In the genomic region with DNA sequence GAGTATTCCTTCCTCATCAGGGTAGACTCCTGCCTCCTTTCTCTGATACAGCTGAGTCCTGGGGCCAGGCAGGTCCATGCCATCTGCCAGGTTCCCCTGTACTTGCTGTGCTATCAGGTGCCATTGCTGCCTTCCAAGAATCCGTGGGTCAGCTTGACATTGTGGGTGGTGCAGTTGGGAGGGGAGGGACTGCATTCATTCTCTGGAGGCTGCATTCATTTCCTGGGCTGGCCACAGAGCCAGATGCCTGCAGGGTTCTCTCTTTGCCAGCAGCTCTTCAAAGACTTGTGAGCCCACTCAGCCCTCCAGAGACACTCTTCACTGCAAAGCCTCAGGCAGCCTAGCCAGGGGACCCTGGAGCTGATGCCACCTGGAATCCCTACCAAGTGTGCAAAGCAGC, we compare ENCODE assay signal across 16 cellular contexts. TPM values are rescaled to one million over a fixed set of nuclear protein-coding genes. Genes with fewer than 3 reads are reported as not detected.
DNase-seq lines count a peak whose midpoint lies in the region; ATAC-seq and TF ChIP-seq lines count a peak whose summit lies in the region.
"Had no signal": no experiment of that assay in that cellular context is flagged by ENCODE, and none has a peak within 500 bp of the region (broad histone marks: within the 10 kb centered on the region; RNA-seq: fewer than 3 reads in every experiment).

No MANE protein-coding gene starts in this region.

- no peaks in the 10 kb centered on the region for H3K27me3 ChIP-seq in vagina
- H3K27me3 ChIP-seq in effector memory CD4-positive, alpha-beta T cell (replicated peaks; ENCODE audit: control insufficient read depth, insufficient read depth, low read length, poor library complexity, severe bottlenecking): peaks cover 8% of the 10 kb centered on the region
- H3K27me3 ChIP-seq: SJCRH30 had no signal

- TF ChIP-seq CTCF in glutamatergic neuron (IDR thresholded peaks at IDR 0.05; ENCODE audit: partially characterized antibody, unreplicated experiment) (no peak), vagina (IDR thresholded peaks at IDR 0.05) (no peak)

- peaks cover 55% of the 10 kb centered on the region for H3K4me1 ChIP-seq in vagina
- H3K4me1 ChIP-seq in effector memory CD4-positive, alpha-beta T cell (ENCODE audit: control insufficient read depth, insufficient read depth, low read length, poor library complexity, severe bottlenecking): no peaks in the 10 kb centered on the region
- H3K4me1 ChIP-seq: SJCRH30 had no signal

- H3K27ac ChIP-seq in vagina: peak overlapping the region; percentile 27
- H3K27ac ChIP-seq in effector memory CD4-positive, alpha-beta T cell (ENCODE audit: insufficient read depth, low read length, poor library complexity, severe bottlenecking): no peak overlapping the region
- H3K27ac ChIP-seq: SJCRH30 had no signal

- no peak overlapping the region for H3K27ac Mint-ChIP-seq in stimulated activated naive CD8-positive, alpha-beta T cell treated with anti-CD3 and anti-CD28 coated beads, Interleukin-15, amount 100 ng/mL, for 72 hours
- H3K27ac Mint-ChIP-seq in glutamatergic neuron (ENCODE audit: unreplicated experiment): peak overlapping the region; percentile 92

- no peaks in the 10 kb centered on the region for H3K9me3 ChIP-seq in vagina
- no peaks in the 10 kb centered on the region for H3K9me3 ChIP-seq in effector memory CD4-positive, alpha-beta T cell (ENCODE audit: control insufficient read depth, low read length)
- H3K9me3 ChIP-seq: SJCRH30 had no signal

- no peaks in the 10 kb centered on the region for H3K36me3 ChIP-seq in vagina
- no peaks in the 10 kb centered on the region for H3K36me3 ChIP-seq in effector memory CD4-positive, alpha-beta T cell (ENCODE audit: control insufficient read depth, insufficient read depth, low read length)
- H3K36me3 ChIP-seq: SJCRH30 had no signal

- no peak overlapping the region for H3K4me3 ChIP-seq in vagina
- H3K4me3 ChIP-seq in effector memory CD4-positive, alpha-beta T cell (ENCODE audit: insufficient read depth, low read depth, low read length, poor library complexity, severe bottlenecking): no peak overlapping the region
- H3K4me3 ChIP-seq: SJCRH30 had no signal

- intact Hi-C loops in vagina (cut with DNase I): no loop called here

- no peak for TF ChIP-seq POLR2A in vagina (IDR thresholded peaks at IDR 0.05)

- no peaks in the 10 kb centered on the region for H3K36me3 Mint-ChIP-seq in glutamatergic neuron (ENCODE audit: unreplicated experiment)
- H3K36me3 Mint-ChIP-seq: type B pancreatic cell had no signal

- no peaks in the 10 kb centered on the region for H3K9me3 Mint-ChIP-seq in stimulated activated naive CD8-positive, alpha-beta T cell treated with anti-CD3 and anti-CD28 coated beads, Interleukin-15, amount 100 ng/mL, for 72 hours
- peaks cover 1% of the 10 kb centered on the region for H3K9me3 Mint-ChIP-seq in glutamatergic neuron (ENCODE audit: unreplicated experiment)

- no peaks in the 10 kb centered on the region for H3K4me1 Mint-ChIP-seq in stimulated activated naive CD8-positive, alpha-beta T cell treated with anti-CD3 and anti-CD28 coated beads, Interleukin-15, amount 100 ng/mL, for 72 hours
- peaks cover 28% of the 10 kb centered on the region for H3K4me1 Mint-ChIP-seq in glutamatergic neuron (ENCODE audit: low read depth, unreplicated experiment)

- H3K4me3 Mint-ChIP-seq in stimulated activated naive CD8-positive, alpha-beta T cell treated with anti-CD3 and anti-CD28 coated beads, Interleukin-15, amount 100 ng/mL, for 72 hours: no peak overlapping the region
- no peak overlapping the region for H3K4me3 Mint-ChIP-seq in glutamatergic neuron (ENCODE audit: unreplicated experiment)
- H3K4me3 Mint-ChIP-seq: type B pancreatic cell had no signal

- ATAC-seq in stimulated activated naive CD8-positive, alpha-beta T cell treated with anti-CD3 and anti-CD28 coated beads, Interleukin-15, amount 100 ng/mL, for 72 hours: peak; percentile 23
- ATAC-seq in stimulated activated naive CD8-positive, alpha-beta T cell treated with anti-CD3 and anti-CD28 coated beads, Interleukin-15, Interleukin-2, amounts not matched to agents 100 U/mL and 50 U/mL, for 24 hours: no peak

- no peak for DNase-seq in stimulated activated naive CD8-positive, alpha-beta T cell treated with anti-CD3 and anti-CD28 coated beads, Interleukin-15, amount 100 ng/mL, for 72 hours
- no peak for DNase-seq in stimulated activated naive CD8-positive, alpha-beta T cell treated with anti-CD3 and anti-CD28 coated beads, Interleukin-15, Interleukin-2, amounts not matched to agents 100 U/mL and 50 U/mL, for 24 hours
- DNase-seq in NCI-H69 (lab: John Stamatoyannopoulos, UW) (peak; percentile 67), glutamatergic neuron (peak; percentile 33), vagina (ENCODE audit: extremely low spot score in 2 of 2) (peak in 1 of 2 donors; percentile 76), NCI-H345 treated with DMSO at 0.1 percent for 48 hours (lab: John Stamatoyannopoulos, UW; ENCODE audit: unreplicated experiment) (no peak), NCI-H2196 (lab: John Stamatoyannopoulos, UW; ENCODE audit: unreplicated experiment) (no peak)
- DNase-seq in effector memory CD4-positive, alpha-beta T cell: no peak
- DNase-seq: activated CD4-positive, CD25-positive, alpha-beta regulatory T cell; DMS153; erythroblast; NCI-H1417 treated with DMSO at 0.1 percent for 48 hours had no signal

- peaks cover 20% of the 10 kb centered on the region for H3K27me3 Mint-ChIP-seq in stimulated activated naive CD8-positive, alpha-beta T cell treated with anti-CD3 and anti-CD28 coated beads, Interleukin-15, amount 100 ng/mL, for 72 hours
- H3K27me3 Mint-ChIP-seq in glutamatergic neuron (ENCODE audit: unreplicated experiment): peaks cover 3% of the 10 kb centered on the region

RNA-seq across cellular contexts. Expression of gene ANKFN1, which starts 20.7 kb away (rescaled TPM):
- total RNA-seq in glutamatergic neuron (ENCODE audit: unreplicated experiment) (0.96 TPM), vagina (3.4 TPM)
- total RNA-seq: lung microvascular endothelial cell, osteocyte had no signal

Comparison
In these comparisons a context has a peak if more than half of its experiments do, and no peak if none do; other contexts are left out.
1. DNase-seq: peak in NCI-H69 (single experiment) and glutamatergic neuron (single experiment); none in stimulated activated naive CD8-positive, alpha-beta T cell treated with anti-CD3 and anti-CD28 coated beads, Interleukin-15, amount 100 ng/mL, for 72 hours (0 of 2), stimulated activated naive CD8-positive, alpha-beta T cell treated with anti-CD3 and anti-CD28 coated beads, Interleukin-15, Interleukin-2, amounts not matched to agents 100 U/mL and 50 U/mL, for 24 hours (single experiment), effector memory CD4-positive, alpha-beta T cell (0 of 3), NCI-H345 treated with DMSO at 0.1 percent for 48 hours (single experiment) and NCI-H2196 (single experiment).